Comparison of ENCODE assay signal across 1 cellular context in genomic region chr16:303760-304505, GRCh38.
TF ChIP-seq lines count a peak whose summit lies in the region.

No MANE protein-coding gene starts in this region.

TF ChIP-seq in WTC11, 78 proteins besides CTCF, POLR2A, EP300 and RAD21 (continued from another document):
- TF ChIP-seq E2F4 (CRISPR knock-in tag; IDR thresholded peaks at IDR 0.05; ENCODE audit: borderline replicate concordance, low read depth) (no peak), ZNF219 (CRISPR knock-in tag; IDR thresholded peaks at IDR 0.05; ENCODE audit: borderline replicate concordance) (no peak)
- TF ChIP-seq, protein P1, sequence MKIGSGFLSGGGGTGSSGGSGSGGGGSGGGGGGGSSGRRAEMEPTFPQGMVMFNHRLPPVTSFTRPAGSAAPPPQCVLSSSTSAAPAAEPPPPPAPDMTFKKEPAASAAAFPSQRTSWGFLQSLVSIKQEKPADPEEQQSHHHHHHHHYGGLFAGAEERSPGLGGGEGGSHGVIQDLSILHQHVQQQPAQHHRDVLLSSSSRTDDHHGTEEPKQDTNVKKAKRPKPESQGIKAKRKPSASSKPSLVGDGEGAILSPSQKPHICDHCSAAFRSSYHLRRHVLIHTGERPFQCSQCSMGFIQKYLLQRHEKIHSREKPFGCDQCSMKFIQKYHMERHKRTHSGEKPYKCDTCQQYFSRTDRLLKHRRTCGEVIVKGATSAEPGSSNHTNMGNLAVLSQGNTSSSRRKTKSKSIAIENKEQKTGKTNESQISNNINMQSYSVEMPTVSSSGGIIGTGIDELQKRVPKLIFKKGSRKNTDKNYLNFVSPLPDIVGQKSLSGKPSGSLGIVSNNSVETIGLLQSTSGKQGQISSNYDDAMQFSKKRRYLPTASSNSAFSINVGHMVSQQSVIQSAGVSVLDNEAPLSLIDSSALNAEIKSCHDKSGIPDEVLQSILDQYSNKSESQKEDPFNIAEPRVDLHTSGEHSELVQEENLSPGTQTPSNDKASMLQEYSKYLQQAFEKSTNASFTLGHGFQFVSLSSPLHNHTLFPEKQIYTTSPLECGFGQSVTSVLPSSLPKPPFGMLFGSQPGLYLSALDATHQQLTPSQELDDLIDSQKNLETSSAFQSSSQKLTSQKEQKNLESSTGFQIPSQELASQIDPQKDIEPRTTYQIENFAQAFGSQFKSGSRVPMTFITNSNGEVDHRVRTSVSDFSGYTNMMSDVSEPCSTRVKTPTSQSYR (CRISPR knock-in tag; IDR thresholded peaks at IDR 0.05), result no peak
TF ChIP-seq in WTC11: peak in this region for 0.
